Comparison of ENCODE assay signal across 23 cellular contexts in the genomic region with DNA sequence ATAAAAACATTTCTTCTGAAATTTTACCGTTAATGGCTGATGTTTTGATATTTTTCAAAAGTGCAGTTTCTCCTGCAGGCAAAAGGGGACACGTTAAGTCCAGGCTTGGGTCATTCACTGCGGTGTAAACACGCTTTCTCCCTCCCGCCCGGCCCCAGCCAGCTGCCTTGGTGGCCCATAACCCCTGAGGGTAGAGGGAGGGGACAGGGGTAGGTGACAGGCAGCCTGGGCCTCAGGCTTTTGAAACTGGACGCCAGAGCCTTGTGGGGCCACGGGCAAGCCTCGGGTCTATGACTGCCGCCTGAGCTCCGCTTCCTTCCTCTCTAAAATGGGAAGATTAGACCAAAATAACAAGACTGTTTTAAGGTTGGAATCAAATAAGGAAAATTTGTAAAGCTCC.
DNase-seq lines count a peak whose midpoint lies in the region; ATAC-seq and TF ChIP-seq lines count a peak whose summit lies in the region.
"Had no signal": no experiment of that assay in that cellular context is flagged by ENCODE, and none has a peak within 500 bp of the region (broad histone marks: within the 10 kb centered on the region; RNA-seq: fewer than 3 reads in every experiment).

No MANE protein-coding gene starts in this region.

- H3K4me3 ChIP-seq in GM23338 (no peak overlapping the region), hepatocyte (no peak overlapping the region), ovary (no peak overlapping the region)
- H3K4me3 ChIP-seq: lung, psoas muscle, thoracic aorta had no signal

- ATAC-seq in GM23338 (peak; percentile 59), WTC11 (peak; percentile 72), GM21515 (IDR thresholded peaks at IDR 0.05; ENCODE audit: unreplicated experiment) (no peak), GM21529 (IDR thresholded peaks at IDR 0.05; ENCODE audit: unreplicated experiment) (no peak)
- ATAC-seq: activated CD8-positive, alpha-beta T cell treated with anti-CD3 and anti-CD28 coated beads, Interleukin-2, amount 10 ng/mL, durations not matched to agents 7 days and 5 days; psoas muscle had no signal

- peaks cover 9% of the 10 kb centered on the region; the same call in 1 of the 2 replicates for H3K4me1 ChIP-seq in GM23338 (ENCODE audit: insufficient read depth)
- peaks cover 21% of the 10 kb centered on the region for H3K4me1 ChIP-seq in hepatocyte (ENCODE audit: insufficient read depth)
- H3K4me1 ChIP-seq in ovary (ENCODE audit: insufficient read depth): peaks cover 6% of the 10 kb centered on the region

- no peaks in the 10 kb centered on the region for H3K36me3 ChIP-seq in GM23338 (ENCODE audit: insufficient read depth)
- no peaks in the 10 kb centered on the region for H3K36me3 ChIP-seq in hepatocyte (replicated peaks; ENCODE audit: insufficient read depth, low read depth)
- H3K36me3 ChIP-seq in ovary: no peaks in the 10 kb centered on the region
- H3K36me3 ChIP-seq: WERI-Rb-1 had no signal

- H3K79me2 ChIP-seq in GM23338 (replicated peaks; ENCODE audit: insufficient read depth) (no peaks in the 10 kb centered on the region), hepatocyte (no peaks in the 10 kb centered on the region)

- H3K27ac ChIP-seq in GM23338 (ENCODE audit: low read depth): no peak overlapping the region
- H3K27ac ChIP-seq in hepatocyte: peak overlapping the region; percentile 69
- peak overlapping the region; percentile 54 to 89 for H3K27ac ChIP-seq in ovary
- H3K27ac ChIP-seq: C4-2B, epithelial cell of prostate, psoas muscle, thoracic aorta, WERI-Rb-1 had no signal

- H3K4me3 Mint-ChIP-seq in GM23338 (no peak overlapping the region), WTC11 (no peak overlapping the region)
- H3K4me3 Mint-ChIP-seq: activated CD8-positive, alpha-beta T cell treated with anti-CD3 and anti-CD28 coated beads, Interleukin-2, amount 10 ng/mL, durations not matched to agents 7 days and 5 days; activated naive CD4-positive, alpha-beta T cell treated with anti-CD3 and anti-CD28 coated beads, Interleukin-2, amount 50 U/mL, for 24 hours; activated T-cell treated with anti-CD3 and anti-CD28 coated beads, Interleukin-2, amount 50 U/mL, for 4 hours; dendritic cell treated with granulocyte-macrophage colony-stimulating factor and Interleukin-4, amounts not matched to agents 40 ng/mL and 50 ng/mL, for 4 days had no signal

- WGBS in hepatocyte (ENCODE audit: low lambda C conversion rate, missing lambda C conversion rate): 61% methylated on average over 11 of the region's 11 CpGs
- WGBS in ovary, 3 donors: 18 to 30% (median 25%) methylated on average over 11 of the region's 11 CpGs

- no peaks in the 10 kb centered on the region; the same call in 2 of the 3 replicates for H3K36me3 Mint-ChIP-seq in GM23338 (ENCODE audit: low read depth)
- no peaks in the 10 kb centered on the region for H3K36me3 Mint-ChIP-seq in WTC11
- H3K36me3 Mint-ChIP-seq: activated naive CD4-positive, alpha-beta T cell treated with anti-CD3 and anti-CD28 coated beads, Interleukin-2, amount 50 U/mL, for 24 hours had no signal

- POLR2A ChIA-PET in WTC11 (lab: Charles Lee): no interaction called here

- no peak for TF ChIP-seq POLR2A in ovary (IDR thresholded peaks at IDR 0.05)

- DNase-seq in GM23338 (ENCODE audit: low spot score) (peak; percentile 23), WTC11 (ENCODE audit: low spot score) (no peak), hepatocyte (ENCODE audit: low spot score) (no peak), ovary (peak in 2 of 5 donors; percentile 31 to 42), NCI-H69 (lab: John Stamatoyannopoulos, UW) (no peak)
- DNase-seq in activated CD4-positive, CD25-positive, alpha-beta regulatory T cell treated with anti-CD3 and anti-CD28 coated beads, Interleukin-2, amount 50 U/mL, for 72 hours: no peak
- DNase-seq: ACHN; activated CD8-positive, alpha-beta T cell treated with anti-CD3 and anti-CD28 coated beads, Interleukin-2, amount 10 ng/mL, durations not matched to agents 7 days and 5 days; activated T-cell treated with anti-CD3 and anti-CD28 coated beads, Interleukin-2, amount 50 U/mL, for 4 hours; DMS153; foreskin melanocyte; NCI-H1436 treated with DMSO at 0.1 percent for 48 hours; NCI-H345; psoas muscle; WERI-Rb-1 had no signal

- TF ChIP-seq CTCF in GM23338 (conservative IDR thresholded peaks at IDR 0.05; ENCODE audit: low read depth in 2 of 2) (no peak), WTC11 (IDR thresholded peaks at IDR 0.05) (no peak), hepatocyte (IDR thresholded peaks at IDR 0.05; ENCODE audit: poor library complexity) (no peak), ovary (IDR thresholded peaks at IDR 0.05) (no peak)

- H3K9me2 ChIP-seq in GM23338 (ENCODE audit: insufficient read depth) (no peaks in the 10 kb centered on the region), hepatocyte (replicated peaks; ENCODE audit: insufficient read depth) (no peaks in the 10 kb centered on the region)

- no peaks in the 10 kb centered on the region for H3F3A ChIP-seq in GM23338 (replicated peaks; ENCODE audit: low read depth)

- H4K20me1 ChIP-seq in GM23338 (replicated peaks; ENCODE audit: insufficient read depth): no peaks in the 10 kb centered on the region
- no peaks in the 10 kb centered on the region for H4K20me1 ChIP-seq in hepatocyte (ENCODE audit: insufficient read depth, poor library complexity, severe bottlenecking)

- intact Hi-C loops in ovary (cut with DNase I): no loop called here

- H3K4me1 Mint-ChIP-seq in GM23338 (peaks cover 19% of the 10 kb centered on the region), WTC11 (peaks cover 36% of the 10 kb centered on the region)
- H3K4me1 Mint-ChIP-seq: activated naive CD4-positive, alpha-beta T cell treated with anti-CD3 and anti-CD28 coated beads, Interleukin-2, amount 50 U/mL, for 24 hours had no signal

- TF ChIP-seq EP300 in ovary (IDR thresholded peaks at IDR 0.05): no peak

- H3K9me3 ChIP-seq in hepatocyte (ENCODE audit: low read depth) (no peaks in the 10 kb centered on the region), ovary (no peaks in the 10 kb centered on the region)
- H3K9me3 ChIP-seq: psoas muscle, thoracic aorta had no signal

- H3K27me3 Mint-ChIP-seq in GM23338 (ENCODE audit: insufficient read depth, low read depth, poor library complexity): peaks cover 3% of the 10 kb centered on the region
- H3K27me3 Mint-ChIP-seq in WTC11 (ENCODE audit: low read depth): no peaks in the 10 kb centered on the region

- H3K27ac Mint-ChIP-seq in GM23338 (peak overlapping the region; percentile 50; the same call in 1 of the 2 replicates), WTC11 (peak overlapping the region; percentile 91; the same call in 1 of the 2 replicates)
- H3K27ac Mint-ChIP-seq: activated CD8-positive, alpha-beta T cell treated with anti-CD3 and anti-CD28 coated beads, Interleukin-2, amount 10 ng/mL, durations not matched to agents 7 days and 5 days; activated naive CD4-positive, alpha-beta T cell treated with anti-CD3 and anti-CD28 coated beads, Interleukin-2, amount 50 U/mL, for 24 hours; dendritic cell treated with granulocyte-macrophage colony-stimulating factor and Interleukin-4, amounts not matched to agents 40 ng/mL and 50 ng/mL, for 4 days had no signal

- H2AFZ ChIP-seq in GM23338 (no peak overlapping the region), hepatocyte (no peak overlapping the region)

- H3K4me2 ChIP-seq in GM23338: peak overlapping the region; percentile 41; the same call in 1 of the 2 replicates
- peak overlapping the region; percentile 14 for H3K4me2 ChIP-seq in hepatocyte

- H3K9me3 Mint-ChIP-seq in GM23338 (no peaks in the 10 kb centered on the region), WTC11 (no peaks in the 10 kb centered on the region)
- H3K9me3 Mint-ChIP-seq: activated naive CD4-positive, alpha-beta T cell treated with anti-CD3 and anti-CD28 coated beads, Interleukin-2, amount 50 U/mL, for 24 hours; activated T-cell treated with anti-CD3 and anti-CD28 coated beads, Interleukin-2, amount 50 U/mL, for 4 hours; dendritic cell treated with granulocyte-macrophage colony-stimulating factor and Interleukin-4, amounts not matched to agents 40 ng/mL and 50 ng/mL, for 4 days had no signal

- CTCF ChIA-PET in WTC11 (lab: Charles Lee): interaction anchor here (1.0 to 2.8 kb wide), 3 partner anchors 9 to 98 kb away, joined by 3 to 21 read pairs (median 3); no protein-coding TSS in a partner anchor

- no peaks in the 10 kb centered on the region for H3K27me3 ChIP-seq in GM23338 (ENCODE audit: insufficient read depth)
- H3K27me3 ChIP-seq in hepatocyte: no peaks in the 10 kb centered on the region
- H3K27me3 ChIP-seq in ovary: no peaks in the 10 kb centered on the region

TF ChIP-seq in GM23338, 12 proteins besides CTCF, POLR2A, EP300 and RAD21:
- TF ChIP-seq EZH2phosphoT487 (IDR thresholded peaks at IDR 0.05; ENCODE audit: unreplicated experiment) (no peak), ZNF331 (CRISPR knock-in tag; IDR thresholded peaks at IDR 0.05; ENCODE audit: low read depth) (no peak), STAT1 (IDR thresholded peaks at IDR 0.05; ENCODE audit: unreplicated experiment) (no peak), POLR2AphosphoS5 (IDR thresholded peaks at IDR 0.05; ENCODE audit: low read depth) (no peak)

TF ChIP-seq in WTC11, 78 proteins besides CTCF, POLR2A, EP300 and RAD21 (continues in another document):
- TF ChIP-seq ZNF671 (CRISPR knock-in tag; IDR thresholded peaks at IDR 0.05): no peak
- TF ChIP-seq ZNF232 (CRISPR knock-in tag; IDR thresholded peaks at IDR 0.05): no peak
- no peak for TF ChIP-seq GTF2I (CRISPR knock-in tag; conservative IDR thresholded peaks at IDR 0.05)
- no peak for TF ChIP-seq ZNF416 (CRISPR knock-in tag; IDR thresholded peaks at IDR 0.05)
- TF ChIP-seq, protein P1, sequence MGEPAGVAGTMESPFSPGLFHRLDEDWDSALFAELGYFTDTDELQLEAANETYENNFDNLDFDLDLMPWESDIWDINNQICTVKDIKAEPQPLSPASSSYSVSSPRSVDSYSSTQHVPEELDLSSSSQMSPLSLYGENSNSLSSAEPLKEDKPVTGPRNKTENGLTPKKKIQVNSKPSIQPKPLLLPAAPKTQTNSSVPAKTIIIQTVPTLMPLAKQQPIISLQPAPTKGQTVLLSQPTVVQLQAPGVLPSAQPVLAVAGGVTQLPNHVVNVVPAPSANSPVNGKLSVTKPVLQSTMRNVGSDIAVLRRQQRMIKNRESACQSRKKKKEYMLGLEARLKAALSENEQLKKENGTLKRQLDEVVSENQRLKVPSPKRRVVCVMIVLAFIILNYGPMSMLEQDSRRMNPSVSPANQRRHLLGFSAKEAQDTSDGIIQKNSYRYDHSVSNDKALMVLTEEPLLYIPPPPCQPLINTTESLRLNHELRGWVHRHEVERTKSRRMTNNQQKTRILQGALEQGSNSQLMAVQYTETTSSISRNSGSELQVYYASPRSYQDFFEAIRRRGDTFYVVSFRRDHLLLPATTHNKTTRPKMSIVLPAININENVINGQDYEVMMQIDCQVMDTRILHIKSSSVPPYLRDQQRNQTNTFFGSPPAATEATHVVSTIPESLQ (CRISPR knock-in tag; IDR thresholded peaks at IDR 0.05): no peak
- TF ChIP-seq JAZF1 (CRISPR knock-in tag; IDR thresholded peaks at IDR 0.05): no peak
- TF ChIP-seq ZNF263 (CRISPR knock-in tag; IDR thresholded peaks at IDR 0.05; ENCODE audit: low read depth): no peak

Comparison
In these comparisons a context has a peak if more than half of its experiments do, and no peak if none do; other contexts are left out.
1. ATAC-seq: peak in GM23338 (single experiment) and WTC11 (single experiment); none in GM21515 (single experiment) and GM21529 (single experiment).